In genomic region chr12:108313236-108313608, GRCh38 we compare ENCODE assay signal across 10 cellular contexts. TPM values are rescaled to one million over a fixed set of nuclear protein-coding genes. Genes with fewer than 3 reads are reported as not detected.
DNase-seq lines count a peak whose midpoint lies in the region; ATAC-seq and TF ChIP-seq lines count a peak whose summit lies in the region.
"Had no signal": no experiment of that assay in that cellular context is flagged by ENCODE, and none has a peak within 500 bp of the region (broad histone marks: within the 10 kb centered on the region; RNA-seq: fewer than 3 reads in every experiment).

No MANE protein-coding gene starts in this region.

- H3K27me3 Mint-ChIP-seq in CD4-positive, CD25-positive, alpha-beta regulatory T cell, result peaks cover 5% of the 10 kb centered on the region

- H3K14ac ChIP-seq in neuronal stem cell (ENCODE audit: low read length), result no peak overlapping the region

- no peak overlapping the region for H3K18ac ChIP-seq in neuronal stem cell (ENCODE audit: low read length)

- no peak for TF ChIP-seq CTCF in esophagus muscularis mucosa (IDR thresholded peaks at IDR 0.05)

- H4K91ac ChIP-seq in neuronal stem cell (ENCODE audit: low read depth, low read length, poor library complexity), result no peak overlapping the region

- no peak overlapping the region for H3K4ac ChIP-seq in neuronal stem cell (ENCODE audit: low read length)

- H3K36me3 Mint-ChIP-seq in CD4-positive, CD25-positive, alpha-beta regulatory T cell, result no peaks in the 10 kb centered on the region

- no peak overlapping the region for H2BK5ac ChIP-seq in neuronal stem cell (ENCODE audit: low read length)

- peak overlapping the region; percentile 10 for H3K27ac ChIP-seq in CD4-positive, CD25-positive, alpha-beta regulatory T cell (ENCODE audit: insufficient read depth, low read length, poor library complexity, severe bottlenecking)
- H3K27ac ChIP-seq in esophagus muscularis mucosa (replicated peaks in 1 of 4) (peak overlapping the region; percentile 45 to 53 (median 47)), neuronal stem cell (replicated peaks; ENCODE audit: low read length) (no peak overlapping the region)

- peak overlapping the region; percentile 36 for H3K9ac ChIP-seq in neuronal stem cell (ENCODE audit: low read depth, low read length, poor library complexity)

- peak overlapping the region; percentile 29 to 80 (median 70) for H3K4me3 Mint-ChIP-seq in CD4-positive, CD25-positive, alpha-beta regulatory T cell

- DNase-seq in CD4-positive, CD25-positive, alpha-beta regulatory T cell, result no peak
- DNase-seq in NOMO-1 treated with dmso at 0.1 percent for 144 hours (lab: John Stamatoyannopoulos, UW; ENCODE audit: unreplicated experiment), result peak; percentile 36
- no peak for DNase-seq in esophagus muscularis mucosa (ENCODE audit: extremely low spot score)
- DNase-seq in neuronal stem cell (ENCODE audit: low spot score), result no peak
- no peak for DNase-seq in midbrain (lab: John Stamatoyannopoulos, UW)
- DNase-seq: gastrocnemius medialis, NCI-H146 had no signal

- H3K27ac Mint-ChIP-seq in CD4-positive, CD25-positive, alpha-beta regulatory T cell, result peak overlapping the region; percentile 65 to 98 (median 84)

- peaks cover 25% of the 10 kb centered on the region for H3K4me1 ChIP-seq in CD4-positive, CD25-positive, alpha-beta regulatory T cell (ENCODE audit: control insufficient read depth, insufficient read depth, low read length, poor library complexity, severe bottlenecking)
- H3K4me1 ChIP-seq in esophagus muscularis mucosa (peaks cover 24 to 56% (median 50%) of the 10 kb centered on the region in 4 donors), neuronal stem cell (ENCODE audit: control insufficient read depth in 2 of 2, insufficient read depth in 1 of 2, low read depth in 1 of 2, low read length in 2 of 2) (peaks cover 9 to 25% of the 10 kb centered on the region in 2 donors)

- no peak overlapping the region for H3K23ac ChIP-seq in neuronal stem cell (ENCODE audit: low read depth, low read length, poor library complexity)

- no peak overlapping the region for H2BK120ac ChIP-seq in neuronal stem cell (ENCODE audit: low read depth, low read length)

- intact Hi-C loops in esophagus muscularis mucosa (cut with DNase I), result no loop called here

- ATAC-seq in CD4-positive, CD25-positive, alpha-beta regulatory T cell (ENCODE audit: low read depth in 2 of 2), result no peak
- ATAC-seq in HG02610 (IDR thresholded peaks at IDR 0.05; ENCODE audit: unreplicated experiment) (no peak), GM19324 (IDR thresholded peaks at IDR 0.05; ENCODE audit: low FRiP score, unreplicated experiment) (no peak), GM18511 (IDR thresholded peaks at IDR 0.05; ENCODE audit: unreplicated experiment) (no peak)

- no peak overlapping the region for H2BK15ac ChIP-seq in neuronal stem cell (ENCODE audit: low read length)

- no peak overlapping the region for H2BK12ac ChIP-seq in neuronal stem cell (ENCODE audit: low read length)

- no peaks in the 10 kb centered on the region for H3K79me1 ChIP-seq in neuronal stem cell (ENCODE audit: low read depth, low read length)

- no peaks in the 10 kb centered on the region for H3K36me3 ChIP-seq in CD4-positive, CD25-positive, alpha-beta regulatory T cell (ENCODE audit: control insufficient read depth, insufficient read depth, low read length)
- H3K36me3 ChIP-seq in esophagus muscularis mucosa (no peaks in the 10 kb centered on the region), neuronal stem cell (replicated peaks in 1 of 2; ENCODE audit: control insufficient read depth in 2 of 2, insufficient read depth in 2 of 2, low read length in 2 of 2) (no peaks in the 10 kb centered on the region)
- H3K36me3 ChIP-seq: gastrocnemius medialis had no signal

- no peak overlapping the region for H4K8ac ChIP-seq in neuronal stem cell (ENCODE audit: low read depth, low read length)

- peak overlapping the region; percentile 27 for H2AK5ac ChIP-seq in neuronal stem cell (ENCODE audit: low read depth, low read length)

- H3K27me3 ChIP-seq in CD4-positive, CD25-positive, alpha-beta regulatory T cell (ENCODE audit: control insufficient read depth, insufficient read depth, low read length), result no peaks in the 10 kb centered on the region
- H3K27me3 ChIP-seq in esophagus muscularis mucosa (no peaks in the 10 kb centered on the region), neuronal stem cell (ENCODE audit: control insufficient read depth in 3 of 3, insufficient read depth in 3 of 3, low read depth in 1 of 3, low read length in 3 of 3) (no peaks in the 10 kb centered on the region)
- H3K27me3 ChIP-seq: gastrocnemius medialis had no signal

- peaks cover 5 to 60% (median 13%) of the 10 kb centered on the region in 4 donors for H3K4me1 Mint-ChIP-seq in CD4-positive, CD25-positive, alpha-beta regulatory T cell

- H2AFZ ChIP-seq in neuronal stem cell (ENCODE audit: low read length), result peak overlapping the region; percentile 54

- H3K4me3 ChIP-seq in CD4-positive, CD25-positive, alpha-beta regulatory T cell (ENCODE audit: low read depth, low read length), result no peak overlapping the region
- H3K4me3 ChIP-seq in esophagus muscularis mucosa, result no peak overlapping the region
- H3K4me3 ChIP-seq in neuronal stem cell (ENCODE audit: low read length in 2 of 2), result no peak overlapping the region
- H3K4me3 ChIP-seq: gastrocnemius medialis had no signal

- no peak for TF ChIP-seq POLR2A in esophagus muscularis mucosa (IDR thresholded peaks at IDR 0.05; ENCODE audit: low read depth)

- no peak overlapping the region for H3K4me2 ChIP-seq in neuronal stem cell (ENCODE audit: insufficient read depth, low read length, poor library complexity, severe bottlenecking)

- no peaks in the 10 kb centered on the region for H3K9me3 Mint-ChIP-seq in CD4-positive, CD25-positive, alpha-beta regulatory T cell

- WGBS in esophagus muscularis mucosa, result 61% methylated on average over 3 of the region's 3 CpGs
- WGBS in neuronal stem cell (ENCODE audit: extremely low coverage in 2 of 2, insufficient read length in 2 of 2, insufficient replicate concordance in 1 of 2), 2 donors, result no CpG with 5 or more reads among the region's 3 CpGs

- TF ChIP-seq EP300 in esophagus muscularis mucosa (IDR thresholded peaks at IDR 0.05), result no peak

- no peaks in the 10 kb centered on the region for H3K9me3 ChIP-seq in CD4-positive, CD25-positive, alpha-beta regulatory T cell (ENCODE audit: control insufficient read depth in 2 of 2, low read length in 2 of 2)
- H3K9me3 ChIP-seq in esophagus muscularis mucosa, result no peaks in the 10 kb centered on the region
- peaks cover 0 to 2% of the 10 kb centered on the region in 2 donors for H3K9me3 ChIP-seq in neuronal stem cell (replicated peaks in 1 of 2; ENCODE audit: control insufficient read depth in 2 of 2, insufficient read depth in 1 of 2, low read depth in 1 of 2, low read length in 2 of 2)
- H3K9me3 ChIP-seq: gastrocnemius medialis had no signal

RNA-seq across cellular contexts. Expression of gene CMKLR1, which starts 25.9 kb away (rescaled TPM):
- total RNA-seq in CD4-positive, CD25-positive, alpha-beta regulatory T cell, result 1.1 TPM
- 1 to 10 TPM in 1 of 4 donors, under 1 TPM in 3; 0.18 to 1.6 (median 0.29) TPM for polyA plus RNA-seq in CD4-positive, CD25-positive, alpha-beta regulatory T cell
- total RNA-seq in esophagus muscularis mucosa, result 10 to 100 TPM; 10.2 to 14.5 (median 12.6) TPM
- polyA plus RNA-seq in neuronal stem cell (2013, experiment 1 of 2), result 0.03 TPM
- 0.04 TPM for polyA plus RNA-seq in neuronal stem cell (2013, experiment 2 of 2)
